ENCODE assay signal across 1 cellular context in the genomic region with DNA sequence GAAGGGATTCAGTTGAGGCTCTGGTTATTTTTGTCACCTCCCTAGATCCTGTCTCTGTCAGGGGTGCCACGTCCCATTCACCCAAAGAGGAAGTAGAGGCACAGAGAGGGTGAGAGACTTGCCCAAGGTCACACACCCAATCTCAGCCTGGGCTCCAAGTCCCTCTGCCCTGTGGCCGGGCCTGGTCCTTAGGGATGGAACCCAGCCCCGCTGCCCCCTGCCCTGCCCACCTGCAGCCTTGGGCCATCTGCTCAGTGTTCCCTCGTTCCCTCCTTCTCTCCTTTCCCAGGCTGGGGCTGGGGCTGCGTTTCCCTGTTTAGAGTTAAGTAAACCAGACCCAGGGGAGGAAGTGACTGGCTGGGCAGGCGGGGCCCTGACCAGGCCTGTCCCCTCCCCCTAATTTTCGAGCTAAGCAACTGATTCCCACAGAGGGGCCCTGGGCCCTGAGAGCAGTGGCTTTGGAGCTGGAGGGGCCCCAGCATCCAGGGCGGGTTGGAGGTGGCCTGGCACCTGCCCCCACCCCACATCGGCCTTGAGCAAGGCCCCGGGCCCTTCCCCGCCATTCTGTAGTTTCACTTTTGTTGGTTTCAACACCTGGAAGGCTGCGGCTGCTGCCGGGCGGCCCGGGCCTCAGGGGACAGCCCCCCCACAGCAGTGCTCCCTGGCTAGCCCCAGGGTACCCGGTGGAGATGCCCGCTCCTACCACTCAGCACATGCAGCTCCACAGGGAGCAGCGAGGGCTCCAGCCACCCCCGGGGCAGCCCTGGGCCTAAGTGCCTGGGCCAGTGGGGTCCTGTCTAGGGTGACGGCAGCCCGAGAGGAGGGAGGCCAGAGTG.
TF ChIP-seq lines count a peak whose summit lies in the region.

No MANE protein-coding gene starts in this region.

TF ChIP-seq in GM12878, 131 proteins besides CTCF, POLR2A, EP300 and RAD21 (continues in another document):
- TF ChIP-seq TCF12 (IDR thresholded peaks at IDR 0.05; ENCODE audit: low read depth, low read length), result peak; percentile 93
- TF ChIP-seq, protein P1, sequence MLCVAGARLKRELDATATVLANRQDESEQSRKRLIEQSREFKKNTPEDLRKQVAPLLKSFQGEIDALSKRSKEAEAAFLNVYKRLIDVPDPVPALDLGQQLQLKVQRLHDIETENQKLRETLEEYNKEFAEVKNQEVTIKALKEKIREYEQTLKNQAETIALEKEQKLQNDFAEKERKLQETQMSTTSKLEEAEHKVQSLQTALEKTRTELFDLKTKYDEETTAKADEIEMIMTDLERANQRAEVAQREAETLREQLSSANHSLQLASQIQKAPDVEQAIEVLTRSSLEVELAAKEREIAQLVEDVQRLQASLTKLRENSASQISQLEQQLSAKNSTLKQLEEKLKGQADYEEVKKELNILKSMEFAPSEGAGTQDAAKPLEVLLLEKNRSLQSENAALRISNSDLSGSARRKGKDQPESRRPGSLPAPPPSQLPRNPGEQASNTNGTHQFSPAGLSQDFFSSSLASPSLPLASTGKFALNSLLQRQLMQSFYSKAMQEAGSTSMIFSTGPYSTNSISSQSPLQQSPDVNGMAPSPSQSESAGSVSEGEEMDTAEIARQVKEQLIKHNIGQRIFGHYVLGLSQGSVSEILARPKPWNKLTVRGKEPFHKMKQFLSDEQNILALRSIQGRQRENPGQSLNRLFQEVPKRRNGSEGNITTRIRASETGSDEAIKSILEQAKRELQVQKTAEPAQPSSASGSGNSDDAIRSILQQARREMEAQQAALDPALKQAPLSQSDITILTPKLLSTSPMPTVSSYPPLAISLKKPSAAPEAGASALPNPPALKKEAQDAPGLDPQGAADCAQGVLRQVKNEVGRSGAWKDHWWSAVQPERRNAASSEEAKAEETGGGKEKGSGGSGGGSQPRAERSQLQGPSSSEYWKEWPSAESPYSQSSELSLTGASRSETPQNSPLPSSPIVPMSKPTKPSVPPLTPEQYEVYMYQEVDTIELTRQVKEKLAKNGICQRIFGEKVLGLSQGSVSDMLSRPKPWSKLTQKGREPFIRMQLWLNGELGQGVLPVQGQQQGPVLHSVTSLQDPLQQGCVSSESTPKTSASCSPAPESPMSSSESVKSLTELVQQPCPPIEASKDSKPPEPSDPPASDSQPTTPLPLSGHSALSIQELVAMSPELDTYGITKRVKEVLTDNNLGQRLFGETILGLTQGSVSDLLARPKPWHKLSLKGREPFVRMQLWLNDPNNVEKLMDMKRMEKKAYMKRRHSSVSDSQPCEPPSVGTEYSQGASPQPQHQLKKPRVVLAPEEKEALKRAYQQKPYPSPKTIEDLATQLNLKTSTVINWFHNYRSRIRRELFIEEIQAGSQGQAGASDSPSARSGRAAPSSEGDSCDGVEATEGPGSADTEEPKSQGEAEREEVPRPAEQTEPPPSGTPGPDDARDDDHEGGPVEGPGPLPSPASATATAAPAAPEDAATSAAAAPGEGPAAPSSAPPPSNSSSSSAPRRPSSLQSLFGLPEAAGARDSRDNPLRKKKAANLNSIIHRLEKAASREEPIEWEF (IDR thresholded peaks at IDR 0.05; ENCODE audit: insufficient replicate concordance, low read depth, low read length), result no peak
- TF ChIP-seq NR2C2 (IDR thresholded peaks at IDR 0.05; ENCODE audit: borderline replicate concordance, control insufficient read depth, insufficient read length, low read depth), result no peak
- TF ChIP-seq ZBED1 (IDR thresholded peaks at IDR 0.05; ENCODE audit: borderline replicate concordance), result no peak
- TF ChIP-seq NBN (IDR thresholded peaks at IDR 0.05), result peak; percentile 59; the same call in 1 of the 2 replicates
- TF ChIP-seq, protein P2, sequence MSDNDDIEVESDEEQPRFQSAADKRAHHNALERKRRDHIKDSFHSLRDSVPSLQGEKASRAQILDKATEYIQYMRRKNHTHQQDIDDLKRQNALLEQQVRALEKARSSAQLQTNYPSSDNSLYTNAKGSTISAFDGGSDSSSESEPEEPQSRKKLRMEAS (IDR thresholded peaks at IDR 0.05; ENCODE audit: low read depth, low read length), result no peak
- peak; percentile 72 for TF ChIP-seq RUNX3 (IDR thresholded peaks at IDR 0.05; ENCODE audit: low read length)
- no peak for TF ChIP-seq ZNF622 (IDR thresholded peaks at IDR 0.05)
- TF ChIP-seq NR2F1 (conservative IDR thresholded peaks at IDR 0.05), result peak; percentile 44; the same call in 1 of the 2 replicates
- no peak for TF ChIP-seq RELA (IDR thresholded peaks at IDR 0.05; ENCODE audit: borderline replicate concordance, partially characterized antibody)
- TF ChIP-seq ZNF217 (IDR thresholded peaks at IDR 0.05), result no peak
- TF ChIP-seq, protein P3, sequence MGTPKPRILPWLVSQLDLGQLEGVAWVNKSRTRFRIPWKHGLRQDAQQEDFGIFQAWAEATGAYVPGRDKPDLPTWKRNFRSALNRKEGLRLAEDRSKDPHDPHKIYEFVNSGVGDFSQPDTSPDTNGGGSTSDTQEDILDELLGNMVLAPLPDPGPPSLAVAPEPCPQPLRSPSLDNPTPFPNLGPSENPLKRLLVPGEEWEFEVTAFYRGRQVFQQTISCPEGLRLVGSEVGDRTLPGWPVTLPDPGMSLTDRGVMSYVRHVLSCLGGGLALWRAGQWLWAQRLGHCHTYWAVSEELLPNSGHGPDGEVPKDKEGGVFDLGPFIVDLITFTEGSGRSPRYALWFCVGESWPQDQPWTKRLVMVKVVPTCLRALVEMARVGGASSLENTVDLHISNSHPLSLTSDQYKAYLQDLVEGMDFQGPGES (IDR thresholded peaks at IDR 0.05), result no peak
- TF ChIP-seq BCL11A (IDR thresholded peaks at IDR 0.05; ENCODE audit: low read depth, low read length), result no peak
- no peak for TF ChIP-seq CHD4 (IDR thresholded peaks at IDR 0.05)
- no peak for TF ChIP-seq HCFC1 (IDR thresholded peaks at IDR 0.05; ENCODE audit: low read length)
- TF ChIP-seq, protein P4, sequence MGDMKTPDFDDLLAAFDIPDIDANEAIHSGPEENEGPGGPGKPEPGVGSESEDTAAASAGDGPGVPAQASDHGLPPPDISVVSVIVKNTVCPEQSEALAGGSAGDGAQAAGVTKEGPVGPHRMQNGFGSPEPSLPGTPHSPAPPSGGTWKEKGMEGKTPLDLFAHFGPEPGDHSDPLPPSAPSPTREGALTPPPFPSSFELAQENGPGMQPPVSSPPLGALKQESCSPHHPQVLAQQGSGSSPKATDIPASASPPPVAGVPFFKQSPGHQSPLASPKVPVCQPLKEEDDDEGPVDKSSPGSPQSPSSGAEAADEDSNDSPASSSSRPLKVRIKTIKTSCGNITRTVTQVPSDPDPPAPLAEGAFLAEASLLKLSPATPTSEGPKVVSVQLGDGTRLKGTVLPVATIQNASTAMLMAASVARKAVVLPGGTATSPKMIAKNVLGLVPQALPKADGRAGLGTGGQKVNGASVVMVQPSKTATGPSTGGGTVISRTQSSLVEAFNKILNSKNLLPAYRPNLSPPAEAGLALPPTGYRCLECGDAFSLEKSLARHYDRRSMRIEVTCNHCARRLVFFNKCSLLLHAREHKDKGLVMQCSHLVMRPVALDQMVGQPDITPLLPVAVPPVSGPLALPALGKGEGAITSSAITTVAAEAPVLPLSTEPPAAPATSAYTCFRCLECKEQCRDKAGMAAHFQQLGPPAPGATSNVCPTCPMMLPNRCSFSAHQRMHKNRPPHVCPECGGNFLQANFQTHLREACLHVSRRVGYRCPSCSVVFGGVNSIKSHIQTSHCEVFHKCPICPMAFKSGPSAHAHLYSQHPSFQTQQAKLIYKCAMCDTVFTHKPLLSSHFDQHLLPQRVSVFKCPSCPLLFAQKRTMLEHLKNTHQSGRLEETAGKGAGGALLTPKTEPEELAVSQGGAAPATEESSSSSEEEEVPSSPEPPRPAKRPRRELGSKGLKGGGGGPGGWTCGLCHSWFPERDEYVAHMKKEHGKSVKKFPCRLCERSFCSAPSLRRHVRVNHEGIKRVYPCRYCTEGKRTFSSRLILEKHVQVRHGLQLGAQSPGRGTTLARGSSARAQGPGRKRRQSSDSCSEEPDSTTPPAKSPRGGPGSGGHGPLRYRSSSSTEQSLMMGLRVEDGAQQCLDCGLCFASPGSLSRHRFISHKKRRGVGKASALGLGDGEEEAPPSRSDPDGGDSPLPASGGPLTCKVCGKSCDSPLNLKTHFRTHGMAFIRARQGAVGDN (IDR thresholded peaks at IDR 0.05), result no peak
- no peak for TF ChIP-seq ZNF274 (IDR thresholded peaks at IDR 0.05; ENCODE audit: insufficient read depth, insufficient read length)
- TF ChIP-seq IKZF1 (conservative IDR thresholded peaks at IDR 0.05), result peak; percentile 78
- TF ChIP-seq, protein P5, sequence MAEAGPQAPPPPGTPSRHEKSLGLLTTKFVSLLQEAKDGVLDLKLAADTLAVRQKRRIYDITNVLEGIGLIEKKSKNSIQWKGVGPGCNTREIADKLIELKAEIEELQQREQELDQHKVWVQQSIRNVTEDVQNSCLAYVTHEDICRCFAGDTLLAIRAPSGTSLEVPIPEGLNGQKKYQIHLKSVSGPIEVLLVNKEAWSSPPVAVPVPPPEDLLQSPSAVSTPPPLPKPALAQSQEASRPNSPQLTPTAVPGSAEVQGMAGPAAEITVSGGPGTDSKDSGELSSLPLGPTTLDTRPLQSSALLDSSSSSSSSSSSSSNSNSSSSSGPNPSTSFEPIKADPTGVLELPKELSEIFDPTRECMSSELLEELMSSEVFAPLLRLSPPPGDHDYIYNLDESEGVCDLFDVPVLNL (IDR thresholded peaks at IDR 0.05; ENCODE audit: low read depth, low read length), result no peak
- no peak for TF ChIP-seq ASH2L (IDR thresholded peaks at IDR 0.05; ENCODE audit: borderline replicate concordance, low read depth)
- no peak for TF ChIP-seq FOS (IDR thresholded peaks at IDR 0.05; ENCODE audit: borderline replicate concordance, extremely low read depth, insufficient read length)
- 0 out of 2 replicates have a peak, but pooled peaks have one; percentile 73 for TF ChIP-seq RCOR1 (conservative IDR thresholded peaks at IDR 0.05; ENCODE audit: low read depth, low read length)
- TF ChIP-seq SP1 (IDR thresholded peaks at IDR 0.05; ENCODE audit: low read depth, low read length), result peak; percentile 14
- peak in 1 of 2 experiments; percentile 68; a peak in 1 of 4 replicates for TF ChIP-seq BHLHE40 (IDR thresholded peaks at IDR 0.05; ENCODE audit: borderline replicate concordance in 1 of 2, low read depth in 2 of 2, low read length in 1 of 2)
- TF ChIP-seq MTA2 (IDR thresholded peaks at IDR 0.05; ENCODE audit: low read depth), result 0 out of 2 replicates have a peak, but pooled peaks have one; percentile 12
- no peak for TF ChIP-seq CBX5 (IDR thresholded peaks at IDR 0.05; ENCODE audit: low read depth)
- TF ChIP-seq SMC3 (IDR thresholded peaks at IDR 0.05; ENCODE audit: borderline replicate concordance, low read length), result no peak
- no peak for TF ChIP-seq TAF1 (IDR thresholded peaks at IDR 0.05; ENCODE audit: borderline replicate concordance, low read depth, low read length)
- no peak; the same call in none of the 2 replicates for TF ChIP-seq EED (IDR thresholded peaks at IDR 0.05; ENCODE audit: low read depth)
- TF ChIP-seq POLR2AphosphoS2 (IDR thresholded peaks at IDR 0.05; ENCODE audit: low read depth, low read length), result no peak
- TF ChIP-seq, protein P6, sequence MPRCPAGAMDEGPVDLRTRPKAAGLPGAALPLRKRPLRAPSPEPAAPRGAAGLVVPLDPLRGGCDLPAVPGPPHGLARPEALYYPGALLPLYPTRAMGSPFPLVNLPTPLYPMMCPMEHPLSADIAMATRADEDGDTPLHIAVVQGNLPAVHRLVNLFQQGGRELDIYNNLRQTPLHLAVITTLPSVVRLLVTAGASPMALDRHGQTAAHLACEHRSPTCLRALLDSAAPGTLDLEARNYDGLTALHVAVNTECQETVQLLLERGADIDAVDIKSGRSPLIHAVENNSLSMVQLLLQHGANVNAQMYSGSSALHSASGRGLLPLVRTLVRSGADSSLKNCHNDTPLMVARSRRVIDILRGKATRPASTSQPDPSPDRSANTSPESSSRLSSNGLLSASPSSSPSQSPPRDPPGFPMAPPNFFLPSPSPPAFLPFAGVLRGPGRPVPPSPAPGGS (IDR thresholded peaks at IDR 0.05; ENCODE audit: borderline replicate concordance, insufficient read depth, low read depth, low read length, poor library complexity, severe bottlenecking), result no peak
- TF ChIP-seq, protein P7, sequence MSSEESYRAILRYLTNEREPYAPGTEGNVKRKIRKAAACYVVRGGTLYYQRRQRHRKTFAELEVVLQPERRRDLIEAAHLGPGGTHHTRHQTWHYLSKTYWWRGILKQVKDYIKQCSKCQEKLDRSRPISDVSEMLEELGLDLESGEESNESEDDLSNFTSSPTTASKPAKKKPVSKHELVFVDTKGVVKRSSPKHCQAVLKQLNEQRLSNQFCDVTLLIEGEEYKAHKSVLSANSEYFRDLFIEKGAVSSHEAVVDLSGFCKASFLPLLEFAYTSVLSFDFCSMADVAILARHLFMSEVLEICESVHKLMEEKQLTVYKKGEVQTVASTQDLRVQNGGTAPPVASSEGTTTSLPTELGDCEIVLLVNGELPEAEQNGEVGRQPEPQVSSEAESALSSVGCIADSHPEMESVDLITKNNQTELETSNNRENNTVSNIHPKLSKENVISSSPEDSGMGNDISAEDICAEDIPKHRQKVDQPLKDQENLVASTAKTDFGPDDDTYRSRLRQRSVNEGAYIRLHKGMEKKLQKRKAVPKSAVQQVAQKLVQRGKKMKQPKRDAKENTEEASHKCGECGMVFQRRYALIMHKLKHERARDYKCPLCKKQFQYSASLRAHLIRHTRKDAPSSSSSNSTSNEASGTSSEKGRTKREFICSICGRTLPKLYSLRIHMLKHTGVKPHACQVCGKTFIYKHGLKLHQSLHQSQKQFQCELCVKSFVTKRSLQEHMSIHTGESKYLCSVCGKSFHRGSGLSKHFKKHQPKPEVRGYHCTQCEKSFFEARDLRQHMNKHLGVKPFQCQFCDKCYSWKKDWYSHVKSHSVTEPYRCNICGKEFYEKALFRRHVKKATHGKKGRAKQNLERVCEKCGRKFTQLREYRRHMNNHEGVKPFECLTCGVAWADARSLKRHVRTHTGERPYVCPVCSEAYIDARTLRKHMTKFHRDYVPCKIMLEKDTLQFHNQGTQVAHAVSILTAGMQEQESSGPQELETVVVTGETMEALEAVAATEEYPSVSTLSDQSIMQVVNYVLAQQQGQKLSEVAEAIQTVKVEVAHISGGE (CRISPR knock-in tag; IDR thresholded peaks at IDR 0.05), result no peak
- TF ChIP-seq IRF4 (IDR thresholded peaks at IDR 0.05; ENCODE audit: low read depth, low read length), result no peak
- TF ChIP-seq NR2C1 (IDR thresholded peaks at IDR 0.05), result no peak
- TF ChIP-seq, protein P8, sequence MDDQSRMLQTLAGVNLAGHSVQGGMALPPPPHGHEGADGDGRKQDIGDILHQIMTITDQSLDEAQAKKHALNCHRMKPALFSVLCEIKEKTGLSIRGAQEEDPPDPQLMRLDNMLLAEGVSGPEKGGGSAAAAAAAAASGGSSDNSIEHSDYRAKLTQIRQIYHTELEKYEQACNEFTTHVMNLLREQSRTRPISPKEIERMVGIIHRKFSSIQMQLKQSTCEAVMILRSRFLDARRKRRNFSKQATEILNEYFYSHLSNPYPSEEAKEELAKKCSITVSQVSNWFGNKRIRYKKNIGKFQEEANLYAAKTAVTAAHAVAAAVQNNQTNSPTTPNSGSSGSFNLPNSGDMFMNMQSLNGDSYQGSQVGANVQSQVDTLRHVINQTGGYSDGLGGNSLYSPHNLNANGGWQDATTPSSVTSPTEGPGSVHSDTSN (IDR thresholded peaks at IDR 0.05; ENCODE audit: insufficient replicate concordance, low read depth, low read length), result no peak
- TF ChIP-seq KLF5 (IDR thresholded peaks at IDR 0.05; ENCODE audit: partially characterized antibody), result no peak
- 0 out of 2 replicates have a peak, but pooled peaks have one; percentile 82 for TF ChIP-seq NFXL1 (IDR thresholded peaks at IDR 0.05; ENCODE audit: borderline replicate concordance)
- no peak for TF ChIP-seq SREBF2 (IDR thresholded peaks at IDR 0.05; ENCODE audit: low read length)
- TF ChIP-seq, protein P9, sequence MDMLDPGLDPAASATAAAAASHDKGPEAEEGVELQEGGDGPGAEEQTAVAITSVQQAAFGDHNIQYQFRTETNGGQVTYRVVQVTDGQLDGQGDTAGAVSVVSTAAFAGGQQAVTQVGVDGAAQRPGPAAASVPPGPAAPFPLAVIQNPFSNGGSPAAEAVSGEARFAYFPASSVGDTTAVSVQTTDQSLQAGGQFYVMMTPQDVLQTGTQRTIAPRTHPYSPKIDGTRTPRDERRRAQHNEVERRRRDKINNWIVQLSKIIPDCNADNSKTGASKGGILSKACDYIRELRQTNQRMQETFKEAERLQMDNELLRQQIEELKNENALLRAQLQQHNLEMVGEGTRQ (IDR thresholded peaks at IDR 0.05; ENCODE audit: borderline replicate concordance, low read depth, low read length), result no peak
